Comparison of ENCODE assay signal across 15 cellular contexts in the genomic region with DNA sequence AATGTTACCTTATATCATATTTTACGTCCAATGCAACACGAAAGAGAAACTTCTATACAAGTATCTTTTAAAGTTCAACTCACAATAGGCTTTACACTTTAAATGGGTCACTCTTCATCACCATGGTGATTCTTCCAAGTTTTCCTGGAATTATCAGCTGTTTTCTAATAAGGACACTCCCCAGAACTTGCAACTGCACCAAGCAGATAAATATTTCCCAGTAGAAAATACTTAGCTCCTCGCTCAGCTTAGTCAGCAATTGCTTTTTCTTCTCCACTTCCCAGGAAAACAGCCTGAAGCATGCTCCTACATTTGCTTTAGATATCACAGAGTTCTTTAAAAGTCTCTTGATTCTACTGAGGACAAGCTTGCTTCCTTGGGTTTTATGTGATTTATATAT. TPM values are rescaled to one million over a fixed set of nuclear protein-coding genes. Genes with fewer than 3 reads are reported as not detected.
DNase-seq lines count a peak whose midpoint lies in the region; ATAC-seq, FAIRE-seq and TF ChIP-seq lines count a peak whose summit lies in the region.
"Had no signal": no experiment of that assay in that cellular context is flagged by ENCODE, and none has a peak within 500 bp of the region (broad histone marks: within the 10 kb centered on the region; RNA-seq: fewer than 3 reads in every experiment).

No MANE protein-coding gene starts in this region.

- DNase-seq in astrocyte (ENCODE audit: low read depth): peak; percentile 40
- DNase-seq in fibroblast of villous mesenchyme (ENCODE audit: low read depth): peak; percentile 40
- DNase-seq in transverse colon: no peak
- no peak for DNase-seq in caudate nucleus (lab: John Stamatoyannopoulos, UW)
- DNase-seq in small intestine: no peak
- DNase-seq: activated naive CD4-positive, alpha-beta T cell treated with anti-CD3 and anti-CD28 coated beads, Interleukin-2, amount 50 U/mL, for 16 hours; C1 segment of cervical spinal cord; central memory CD4-positive, alpha-beta T cell; Kasumi-1; NCI-H187; NCI-H510A treated with DMSO at 0.1 percent for 48 hours; T-cell had no signal

- intact Hi-C loops in transverse colon (cut with DNase I; ENCODE audit: low total_unique reads): no loop called here

- H2AFZ ChIP-seq in astrocyte (ENCODE audit: low read depth, low read length): no peak overlapping the region
- H2AFZ ChIP-seq: parathyroid adenoma had no signal

- no peak overlapping the region for H3K27ac ChIP-seq in astrocyte (ENCODE audit: low read depth, low read length)
- peak overlapping the region; percentile 35 for H3K27ac ChIP-seq in muscle layer of duodenum (ENCODE audit: low read length)
- H3K27ac ChIP-seq in transverse colon: peak overlapping the region; percentile 1 to 52 (median 19)
- H3K27ac ChIP-seq in caudate nucleus (ENCODE audit: low read depth, low read length): no peak overlapping the region
- H3K27ac ChIP-seq in small intestine (ENCODE audit: low read depth in 1 of 2, low read length in 1 of 2): peak overlapping the region in 1 of 2 donors; percentile 73
- H3K27ac ChIP-seq: parathyroid adenoma had no signal

- no peaks in the 10 kb centered on the region for H3K9me3 ChIP-seq in astrocyte (ENCODE audit: insufficient read depth, low read depth, low read length)
- no peaks in the 10 kb centered on the region for H3K9me3 ChIP-seq in muscle layer of duodenum (ENCODE audit: control insufficient read depth in 1 of 2, low read length in 2 of 2)
- peaks cover 0 to 3% of the 10 kb centered on the region in 2 donors for H3K9me3 ChIP-seq in transverse colon
- no peaks in the 10 kb centered on the region for H3K9me3 ChIP-seq in small intestine (ENCODE audit: control insufficient read depth, low read depth)

- H3K4me3 ChIP-seq in astrocyte (ENCODE audit: insufficient read depth, low read depth, low read length) (no peak overlapping the region), fibroblast of villous mesenchyme (ENCODE audit: low read depth, low read length) (no peak overlapping the region), muscle layer of duodenum (ENCODE audit: low read depth in 1 of 2, low read length in 2 of 2) (peak overlapping the region; percentile 2 to 16), transverse colon (no peak overlapping the region), small intestine (ENCODE audit: low read depth in 1 of 2, low read length in 2 of 2) (no peak overlapping the region)

- H3K27me3 Mint-ChIP-seq in astrocyte (ENCODE audit: low read depth, unreplicated experiment): no peaks in the 10 kb centered on the region
- H3K27me3 Mint-ChIP-seq: T-cell had no signal

- no peak overlapping the region for H3K4me3 Mint-ChIP-seq in astrocyte (ENCODE audit: unreplicated experiment)
- H3K4me3 Mint-ChIP-seq: T-cell had no signal

- no peaks in the 10 kb centered on the region for H4K20me1 ChIP-seq in astrocyte (ENCODE audit: insufficient read depth, low read length)

- H3K4me1 ChIP-seq in astrocyte (ENCODE audit: insufficient read depth, low read length) (peaks cover 15% of the 10 kb centered on the region), muscle layer of duodenum (ENCODE audit: control insufficient read depth in 1 of 2, insufficient read depth in 2 of 2, low read length in 2 of 2) (peaks cover 0 to 5% of the 10 kb centered on the region in 2 donors), transverse colon (peaks cover 0 to 37% (median 12%) of the 10 kb centered on the region in 4 donors), small intestine (ENCODE audit: control insufficient read depth in 2 of 2, insufficient read depth in 1 of 2, low read depth in 1 of 2, low read length in 1 of 2) (peaks cover 4 to 16% of the 10 kb centered on the region in 2 donors)
- H3K4me1 ChIP-seq: parathyroid adenoma had no signal

- TF ChIP-seq EP300 in transverse colon (IDR thresholded peaks at IDR 0.05; ENCODE audit: low read depth): no peak

- H3K27ac Mint-ChIP-seq in astrocyte (ENCODE audit: unreplicated experiment): peak overlapping the region; percentile 67
- H3K27ac Mint-ChIP-seq: T-cell had no signal

- H3K9me3 Mint-ChIP-seq in astrocyte (ENCODE audit: unreplicated experiment): peaks cover 11% of the 10 kb centered on the region

- no peak overlapping the region for H3K9ac ChIP-seq in astrocyte (ENCODE audit: low read length)
- H3K9ac ChIP-seq: parathyroid adenoma had no signal

- in situ Hi-C loops in transverse colon (cut with MboI; ENCODE audit: low pct_ligation_motif_present in 1 of 4, low pct_unique_long_range_greater_than_20kb in 1 of 4, low sequenced_read_pairs in 3 of 4): loop anchor here in 1 of 4 donors (25.0 kb wide), 1 partner anchor 95 kb away; no protein-coding TSS in a partner anchor

- WGBS in transverse colon (ENCODE audit: low coverage in 1 of 2), 2 donors: 49 to 72% methylated on average over 3 of the region's 3 CpGs
- WGBS in small intestine, 3 donors: 34 to 48% (median 36%) methylated on average over 3 of the region's 3 CpGs

- ATAC-seq in HG03039 (IDR thresholded peaks at IDR 0.05; ENCODE audit: unreplicated experiment): no peak
- ATAC-seq: T-cell had no signal

- H3K36me3 ChIP-seq in astrocyte (ENCODE audit: insufficient read depth, low read length) (no peaks in the 10 kb centered on the region), muscle layer of duodenum (ENCODE audit: control insufficient read depth in 1 of 2, insufficient read depth in 2 of 2, low read length in 2 of 2) (no peaks in the 10 kb centered on the region), transverse colon (no peaks in the 10 kb centered on the region), small intestine (ENCODE audit: control insufficient read depth in 2 of 2, insufficient read depth in 2 of 2, low read length in 2 of 2) (no peaks in the 10 kb centered on the region)

- H3K79me2 ChIP-seq in astrocyte (ENCODE audit: insufficient read depth, low read length): no peaks in the 10 kb centered on the region
- H3K79me2 ChIP-seq: parathyroid adenoma had no signal

- TF ChIP-seq POLR2A in transverse colon (IDR thresholded peaks at IDR 0.05): no peak

- peaks cover 12% of the 10 kb centered on the region for H3K36me3 Mint-ChIP-seq in astrocyte (ENCODE audit: low read depth, unreplicated experiment)

- peak overlapping the region; percentile 37 for H3K4me2 ChIP-seq in astrocyte (ENCODE audit: low read length)

- FAIRE-seq in astrocyte (lab: Jason Lieb, UNC) (no peak), small intestine (lab: Jason Lieb, UNC) (no peak)

- H3K27me3 ChIP-seq in astrocyte (ENCODE audit: insufficient read depth, low read length) (no peaks in the 10 kb centered on the region), muscle layer of duodenum (ENCODE audit: low read depth, low read length) (no peaks in the 10 kb centered on the region), transverse colon (no peaks in the 10 kb centered on the region), small intestine (ENCODE audit: control insufficient read depth in 2 of 2, insufficient read depth in 2 of 2, low read length in 2 of 2) (no peaks in the 10 kb centered on the region)

- TF ChIP-seq CTCF in astrocyte (IDR thresholded peaks at IDR 0.05; ENCODE audit: insufficient read depth, low read depth, low read length): no peak
- no peak for TF ChIP-seq CTCF in fibroblast of villous mesenchyme (IDR thresholded peaks at IDR 0.05; ENCODE audit: insufficient read depth, low read depth, low read length)
- TF ChIP-seq CTCF in transverse colon (IDR thresholded peaks at IDR 0.05): no peak

- H3K4me1 Mint-ChIP-seq in astrocyte (ENCODE audit: low read depth, unreplicated experiment): peaks cover 41% of the 10 kb centered on the region

RNA-seq across cellular contexts. Expression of a gene that starts 25.7 kb away (rescaled TPM):
- 127 and 148 TPM in 2 replicates for total RNA-seq in astrocyte
- 68.3 and 97.6 TPM in 2 replicates for total RNA-seq in fibroblast of villous mesenchyme
- total RNA-seq in transverse colon: 100 to 1,000 TPM; 175 to 342 (median 258) TPM
- 100 to 1,000 TPM in 1 of 3 donors, 10 to 100 TPM in 2; 63.7 to 123 (median 74.8) TPM for polyA plus RNA-seq in small intestine

RNA-seq across cellular contexts. Expression of a gene that starts 58.8 kb away (rescaled TPM):
- total RNA-seq in astrocyte (100 and 104 TPM in 2 replicates), fibroblast of villous mesenchyme (86.4 and 90.8 TPM in 2 replicates), transverse colon (100 to 1,000 TPM; 108 to 298 (median 127) TPM)
- 100 to 1,000 TPM in 2 of 3 donors, 10 to 100 TPM in 1; 76.6 to 138 (median 118) TPM for polyA plus RNA-seq in small intestine

Comparison
In these comparisons a context has a peak if more than half of its experiments do, and no peak if none do; other contexts are left out.
1. DNase-seq: peak in astrocyte (single experiment) and fibroblast of villous mesenchyme (single experiment); none in transverse colon (single experiment), caudate nucleus (0 of 61) and small intestine (single experiment).
2. H3K27ac ChIP-seq: peak in muscle layer of duodenum (single experiment) and transverse colon (4 of 4); none in astrocyte (single experiment) and caudate nucleus (single experiment).
3. H3K4me3 ChIP-seq: peak in muscle layer of duodenum (2 of 2); none in astrocyte (single experiment), fibroblast of villous mesenchyme (single experiment), transverse colon (0 of 4) and small intestine (0 of 2).